Comparison of ENCODE assay signal across 14 cellular contexts in genomic region chr19:13016628-13017305, GRCh38. TPM values are rescaled to one million over a fixed set of nuclear protein-coding genes. Genes with fewer than 3 reads are reported as not detected.
DNase-seq lines count a peak whose midpoint lies in the region; ATAC-seq, FAIRE-seq and TF ChIP-seq lines count a peak whose summit lies in the region.
"Had no signal": no experiment of that assay in that cellular context is flagged by ENCODE, and none has a peak within 500 bp of the region (broad histone marks: within the 10 kb centered on the region; RNA-seq: fewer than 3 reads in every experiment).

No MANE protein-coding gene starts in this region.

- H3K9me1 ChIP-seq in K562 (ENCODE audit: control insufficient read depth, insufficient read depth, low read length) (no peaks in the 10 kb centered on the region), keratinocyte (ENCODE audit: control insufficient read depth, extremely low read depth, insufficient read depth, low read length) (no peaks in the 10 kb centered on the region)

- FAIRE-seq in K562 (lab: Jason Lieb, UNC), result no peak
- no peak for FAIRE-seq in keratinocyte (lab: Jason Lieb, UNC)
- FAIRE-seq: GM12891 had no signal

- H3K27ac ChIP-seq in K562 (ENCODE audit: extremely low read depth, low read depth, low read length), result peak overlapping the region; percentile 55; the same call in 2 of the 3 replicates
- H3K27ac ChIP-seq in keratinocyte (ENCODE audit: control insufficient read depth, insufficient read depth, low read length), result peak overlapping the region; percentile 95
- H3K27ac ChIP-seq in subcutaneous abdominal adipose tissue (ENCODE audit: low read depth, low read length), result peak overlapping the region; percentile 99

- 28% methylated on average over 19 of the region's 22 CpGs for WGBS in K562 (ENCODE audit: insufficient coverage, low coverage, missing lambda C conversion rate)

- peaks cover 16 to 51% (median 44%) of the 10 kb centered on the region in 5 donors for H3K27me3 Mint-ChIP-seq in naive thymus-derived CD8-positive, alpha-beta T cell
- peaks cover 52 to 61% of the 10 kb centered on the region in 2 donors for H3K27me3 Mint-ChIP-seq in natural killer cell (ENCODE audit: low read depth in 2 of 2)

- no peak overlapping the region for H3K4me3 Mint-ChIP-seq in naive thymus-derived CD8-positive, alpha-beta T cell
- no peak overlapping the region for H3K4me3 Mint-ChIP-seq in natural killer cell
- H3K4me3 Mint-ChIP-seq: mesothelial cell of epicardium had no signal

- no TSS peak for BruUV-seq in K562 (replicated peaks; lab: Mats Ljungman, UMichigan)

- peak; percentile 61 for ATAC-seq in K562
- ATAC-seq in HG03280 (IDR thresholded peaks at IDR 0.05; ENCODE audit: unreplicated experiment), result no peak
- ATAC-seq in naive thymus-derived CD8-positive, alpha-beta T cell, result no peak
- no peak for ATAC-seq in GM21619 (IDR thresholded peaks at IDR 0.05; ENCODE audit: unreplicated experiment)
- no peak for ATAC-seq in natural killer cell

- TF ChIP-seq CTCF in GM20000 (IDR thresholded peaks at IDR 0.05; ENCODE audit: extremely low read depth, missing control alignments) (no peak), K562 (IDR thresholded peaks at IDR 0.05 in 2 of 3, conservative IDR thresholded peaks at IDR 0.05 in 1 of 3; ENCODE audit: insufficient read depth in 2 of 3, low read depth in 1 of 3, low read length in 3 of 3) (no peak), keratinocyte (optimal IDR thresholded peaks at IDR 0.05 in 1 of 3, IDR thresholded peaks at IDR 0.05 in 1 of 3, conservative IDR thresholded peaks at IDR 0.05 in 1 of 3; ENCODE audit: extremely low read depth in 1 of 3, insufficient read depth in 2 of 3, low read length in 3 of 3) (no peak), natural killer cell (IDR thresholded peaks at IDR 0.05) (no peak)

- peak overlapping the region; percentile 56 for H3K4me2 ChIP-seq in K562 (ENCODE audit: insufficient read depth, low read length)
- peak overlapping the region; percentile 86 for H3K4me2 ChIP-seq in keratinocyte (ENCODE audit: control insufficient read depth, extremely low read depth, insufficient read depth, low read depth, low read length)

- H2AFZ ChIP-seq in K562 (ENCODE audit: low read depth, low read length), result peak overlapping the region; percentile 25; the same call in 1 of the 2 replicates
- H2AFZ ChIP-seq in keratinocyte (ENCODE audit: control insufficient read depth, low read length), result no peak overlapping the region

- no peak for TF ChIP-seq POLR2A in K562 (conservative IDR thresholded peaks at IDR 0.05)

- H3K4me3 ChIP-seq in K562, result no peak overlapping the region
- H3K4me3 ChIP-seq in keratinocyte (ENCODE audit: control insufficient read depth in 2 of 3, extremely low read depth in 1 of 3, insufficient read depth in 2 of 3, low read depth in 1 of 3, low read length in 3 of 3), result peak overlapping the region in 2 of 3 experiments; percentile 72 to 74
- peak overlapping the region; percentile 11 to 32 (median 22) for H3K4me3 ChIP-seq in subcutaneous abdominal adipose tissue (ENCODE audit: low read depth in 1 of 5, low read length in 5 of 5)

- DNase-seq in GM20000 (ENCODE audit: low spot score) (peak; percentile 13), K562 (ENCODE audit: extremely low read depth in 1 of 4, low spot score in 3 of 4) (peak; percentile 52 to 66 (median 56)), keratinocyte (ENCODE audit: low read depth, low spot score) (no peak), natural killer cell (no peak)
- no peak for DNase-seq in naive thymus-derived CD8-positive, alpha-beta T cell
- DNase-seq: NCI-H2029 treated with DMSO at 0.1 percent for 48 hours; stimulated activated CD4-positive, alpha-beta T cell treated with anti-CD3 and anti-CD28 coated beads, Interleukin-12 subunit alpha, Interleukin-12 subunit beta, amount 100 ng/mL, for 4 hours had no signal

- CTCF ChIA-PET in K562 (lab: Yijun Ruan, JAX; ENCODE audit: low intra/inter-chr PET ratio), result no interaction called here

- H3K4me1 ChIP-seq in K562 (replicated peaks in 1 of 2; ENCODE audit: control insufficient read depth in 2 of 2, insufficient read depth in 2 of 2, low read length in 2 of 2) (peaks cover 53 to 67% of the 10 kb centered on the region in 2 experiments), keratinocyte (ENCODE audit: control insufficient read depth, extremely low read depth, insufficient read depth, low read length) (peaks cover 87% of the 10 kb centered on the region), subcutaneous abdominal adipose tissue (ENCODE audit: control insufficient read depth in 5 of 5, insufficient read depth in 5 of 5, low read length in 5 of 5) (peaks cover 13 to 100% (median 95%) of the 10 kb centered on the region in 5 donors)

- peak overlapping the region; percentile 49 to 76; a peak in 3 of 4 replicates for H3K9ac ChIP-seq in K562 (ENCODE audit: insufficient read depth in 1 of 2, low read depth in 2 of 2, low read length in 2 of 2)
- H3K9ac ChIP-seq in keratinocyte (ENCODE audit: control insufficient read depth, extremely low read depth, insufficient read depth, low read length), result peak overlapping the region; percentile 78
- H3K9ac ChIP-seq in subcutaneous abdominal adipose tissue (ENCODE audit: low read length in 5 of 5), result peak overlapping the region in 3 of 5 donors; percentile 39 to 52 (median 51)

- H3K4me1 Mint-ChIP-seq in naive thymus-derived CD8-positive, alpha-beta T cell, result peaks cover 13 to 36% (median 27%) of the 10 kb centered on the region in 4 donors
- peaks cover 18 to 25% of the 10 kb centered on the region in 2 donors for H3K4me1 Mint-ChIP-seq in natural killer cell

- H3K79me2 ChIP-seq in K562 (ENCODE audit: control insufficient read depth, insufficient read depth, low read length), result peaks cover 86% of the 10 kb centered on the region
- peaks cover 88% of the 10 kb centered on the region for H3K79me2 ChIP-seq in keratinocyte (ENCODE audit: control insufficient read depth, insufficient read depth, low read length)

- H3K9me3 ChIP-seq in K562 (replicated peaks; ENCODE audit: control insufficient read depth, insufficient read depth, low read depth, low read length), result no peaks in the 10 kb centered on the region
- no peaks in the 10 kb centered on the region for H3K9me3 ChIP-seq in keratinocyte (ENCODE audit: control insufficient read depth, low read depth, low read length)
- H3K9me3 ChIP-seq in subcutaneous abdominal adipose tissue (ENCODE audit: control insufficient read depth in 5 of 5, low read length in 5 of 5), result no peaks in the 10 kb centered on the region

- dilution Hi-C loops in keratinocyte (cut with MboI; ENCODE audit: extremely low pct_ligation_motif_present, low sequenced_read_pairs), result no loop called here

- intact Hi-C loops in K562 (cut with micrococcal nuclease), result no loop called here
- intact Hi-C loops in natural killer cell (cut with micrococcal nuclease), result no loop called here

- in situ Hi-C loops in K562 (cut with MboI), result no loop called here

- no peak for TF ChIP-seq RAD21 in K562 (CRISPR knock-in tag; conservative IDR thresholded peaks at IDR 0.05 in 1 of 2, IDR thresholded peaks at IDR 0.05 in 1 of 2)

- H4K20me1 ChIP-seq in K562 (replicated peaks; ENCODE audit: control insufficient read depth, insufficient read depth, low read length), result no peaks in the 10 kb centered on the region
- no peaks in the 10 kb centered on the region for H4K20me1 ChIP-seq in keratinocyte (ENCODE audit: control insufficient read depth, extremely low read depth, insufficient read depth, low read length)

- POLR2A ChIA-PET in K562 (lab: Yijun Ruan, JAX), result interaction anchor here (0.6 to 0.7 kb wide), 2 partner anchors 9 to 39 kb away, joined by 3 to 4 read pairs; no protein-coding TSS in a partner anchor
- POLR2A ChIA-PET in naive thymus-derived CD8-positive, alpha-beta T cell (lab: Charles Lee), result no interaction called here

- no peak for TF ChIP-seq EP300 in K562 (IDR thresholded peaks at IDR 0.05; ENCODE audit: low read length)

- peaks cover 0 to 2% (median 0%) of the 10 kb centered on the region in 3 donors for H3K36me3 Mint-ChIP-seq in naive thymus-derived CD8-positive, alpha-beta T cell
- no peaks in the 10 kb centered on the region for H3K36me3 Mint-ChIP-seq in natural killer cell

- no peak overlapping the region for H3K27ac Mint-ChIP-seq in naive thymus-derived CD8-positive, alpha-beta T cell
- no peak overlapping the region for H3K27ac Mint-ChIP-seq in natural killer cell
- H3K27ac Mint-ChIP-seq: mesothelial cell of epicardium had no signal

- H3K36me3 ChIP-seq in K562 (ENCODE audit: control insufficient read depth, insufficient read depth, low read length), result no peaks in the 10 kb centered on the region
- no peaks in the 10 kb centered on the region for H3K36me3 ChIP-seq in keratinocyte (ENCODE audit: control insufficient read depth in 2 of 2, extremely low read depth in 1 of 2, insufficient read depth in 2 of 2, low read length in 2 of 2)
- H3K36me3 ChIP-seq in subcutaneous abdominal adipose tissue (ENCODE audit: control insufficient read depth in 5 of 5, insufficient read depth in 5 of 5, low read length in 5 of 5), result no peaks in the 10 kb centered on the region

- H3K9me3 Mint-ChIP-seq in naive thymus-derived CD8-positive, alpha-beta T cell, result no peaks in the 10 kb centered on the region
- no peaks in the 10 kb centered on the region for H3K9me3 Mint-ChIP-seq in natural killer cell
- H3K9me3 Mint-ChIP-seq: mesothelial cell of epicardium had no signal

- no peaks in the 10 kb centered on the region for H3K27me3 ChIP-seq in K562 (ENCODE audit: control insufficient read depth in 2 of 2, insufficient read depth in 2 of 2, low read length in 2 of 2)
- H3K27me3 ChIP-seq in keratinocyte (ENCODE audit: control insufficient read depth, extremely low read depth, insufficient read depth, low read length), result peaks cover 4% of the 10 kb centered on the region
- no peaks in the 10 kb centered on the region for H3K27me3 ChIP-seq in subcutaneous abdominal adipose tissue (ENCODE audit: control insufficient read depth in 5 of 5, insufficient read depth in 4 of 5, low read length in 5 of 5)

RNA-seq across cellular contexts. Expression of gene NFIX, which starts 21.5 kb away (rescaled TPM):
- total RNA-seq in K562 (2011; cell fraction: chromatin; rRNA removed; ENCODE audit: low replicate concordance), result 18.3 and 47.5 TPM in 2 replicates
- 13.6 and 14.8 TPM in 2 replicates for total RNA-seq in K562 (2011; cell fraction: nucleolus; rRNA removed)
- 10.4 and 11.4 TPM in 2 replicates for total RNA-seq in K562 (2011; cell fraction: nucleoplasm; rRNA removed)
- total RNA-seq in K562 (2014; rRNA removed) (5.4 and 7.7 TPM in 2 replicates), K562 (2014; rRNA removed; fragmentation: Illumina TruSeq; extraction: Trizol) (2.3 and 6.4 TPM in 2 replicates), K562 (2015; rRNA removed; fragmentation: Illumina TruSeq; extraction: Trizol) (3.1 and 3.8 TPM in 2 replicates), K562 (2021) (23.1 and 26.8 TPM in 2 replicates), natural killer cell (1 to 10 TPM in 2 of 3 donors, under 1 TPM in 1; 0.61 to 2.1 (median 1.3) TPM)
- polyA plus RNA-seq in K562 (2011; rRNA removed) (2.9 and 5.6 TPM in 2 replicates), K562 (2014; fragmentation: Illumina TruSeq; extraction: Trizol) (7.7 and 9.2 TPM in 2 replicates), K562 (2014; fragmentation: Nextera tagmentation; extraction: Ambion mirVana) (under 1 TPM; 0.28 to 0.34 TPM), K562 (2014; rRNA removed) (6.8 and 7.2 TPM in 2 replicates), keratinocyte (3.1 to 21.4 TPM (median 5.2 TPM) in 3 replicates)
- polyA plus RNA-seq in K562 (2011; cell fraction: cytosol; rRNA removed), result 3.2 and 3.6 TPM in 2 replicates
- 10.1 and 10.4 TPM in 2 replicates for polyA plus RNA-seq in K562 (2011; cell fraction: nucleus; rRNA removed)
- polyA plus RNA-seq in K562 (2012), result 8.7 and 9.6 TPM in 2 replicates
- 2.8 and 3.1 TPM in 2 replicates for polyA minus RNA-seq in K562 (2011; rRNA and poly(A)+ RNA removed)
- 7.3 and 7.8 TPM in 2 replicates for polyA minus RNA-seq in K562 (2011; cell fraction: cytosol; rRNA and poly(A)+ RNA removed)
- 5.7 and 7.9 TPM in 2 replicates for polyA minus RNA-seq in K562 (2011; cell fraction: nucleus; rRNA and poly(A)+ RNA removed)
- 13.1 TPM for polyA plus RNA-seq in keratinocyte (2011; ENCODE audit: low read depth)
- 8.8 and 19.1 TPM in 2 replicates for polyA plus RNA-seq in keratinocyte (2011; cell fraction: cytosol; rRNA removed)
- polyA plus RNA-seq in keratinocyte (2011; cell fraction: nucleus; rRNA removed), result 16.8 and 22.7 TPM in 2 replicates
- polyA plus RNA-seq in keratinocyte (2012; ENCODE audit: low replicate concordance), result 11.9 and 50.9 TPM in 2 replicates
- 8.7 to 101 TPM (median 9.2 TPM) in 3 replicates for polyA minus RNA-seq in keratinocyte
- 22.1 TPM for polyA minus RNA-seq in keratinocyte (2011; cell fraction: cytosol; rRNA and poly(A)+ RNA removed)
- polyA minus RNA-seq in keratinocyte (2011; cell fraction: nucleus; rRNA and poly(A)+ RNA removed), result 9.8 and 16.2 TPM in 2 replicates
- total RNA-seq in naive thymus-derived CD8-positive, alpha-beta T cell, result 1 to 10 TPM; 4.9 to 8.6 TPM
- 1 to 10 TPM in 1 of 3 donors, under 1 TPM in 1, not detected in 1; 0.68 to 1.5 TPM for polyA plus RNA-seq in naive thymus-derived CD8-positive, alpha-beta T cell

RNA-seq across cellular contexts. Expression of gene DAND5, which starts 47.4 kb away (rescaled TPM):
- total RNA-seq in K562 (2011; cell fraction: chromatin; rRNA removed; ENCODE audit: low replicate concordance), result 2.2 and 4.9 TPM in 2 replicates
- 2.3 and 2.4 TPM in 2 replicates for total RNA-seq in K562 (2011; cell fraction: nucleolus; rRNA removed)
- total RNA-seq in K562 (2011; cell fraction: nucleoplasm; rRNA removed), result 2.3 and 3.3 TPM in 2 replicates
- total RNA-seq in K562 (2014; rRNA removed), result 0.27 and 0.82 TPM in 2 replicates
- 0.38 and 0.40 TPM in 2 replicates for total RNA-seq in K562 (2014; rRNA removed; fragmentation: Illumina TruSeq; extraction: Trizol)
- total RNA-seq in K562 (2015; rRNA removed; fragmentation: Illumina TruSeq; extraction: Trizol), result 0.22 and 0.23 TPM in 2 replicates
- 0.74 and 0.78 TPM in 2 replicates for total RNA-seq in K562 (2021)
- 0.60 and 0.89 TPM in 2 replicates for polyA plus RNA-seq in K562 (2011; rRNA removed)
- 0.71 and 0.72 TPM in 2 replicates for polyA plus RNA-seq in K562 (2011; cell fraction: cytosol; rRNA removed)
- polyA plus RNA-seq in K562 (2011; cell fraction: nucleus; rRNA removed), result 1.9 and 3.0 TPM in 2 replicates
- polyA plus RNA-seq in K562 (2012), result 0.43 and 0.97 TPM in 2 replicates
- 0.71 and 0.83 TPM in 2 replicates for polyA plus RNA-seq in K562 (2014; fragmentation: Illumina TruSeq; extraction: Trizol)
- under 1 TPM; 0.42 to 0.63 TPM for polyA plus RNA-seq in K562 (2014; fragmentation: Nextera tagmentation; extraction: Ambion mirVana)
- 0.50 and 0.66 TPM in 2 replicates for polyA plus RNA-seq in K562 (2014; rRNA removed)
- 0.18 and 0.28 TPM in 2 replicates for polyA minus RNA-seq in K562 (2011; rRNA and poly(A)+ RNA removed)
- 0.48 TPM in 1 of 2 replicates, not detected in the other for polyA minus RNA-seq in K562 (2011; cell fraction: cytosol; rRNA and poly(A)+ RNA removed)
- polyA minus RNA-seq in K562 (2011; cell fraction: nucleus; rRNA and poly(A)+ RNA removed), result 0.33 TPM in 1 of 2 replicates, not detected in the other
- polyA plus RNA-seq in keratinocyte, result 0.09 TPM in 1 of 3 replicates, not detected in the others
- polyA plus RNA-seq in keratinocyte (2011; ENCODE audit: low read depth), result not detected
- not detected in 2 replicates for polyA plus RNA-seq in keratinocyte (2011; cell fraction: cytosol; rRNA removed)
- 0.06 and 0.08 TPM in 2 replicates for polyA plus RNA-seq in keratinocyte (2011; cell fraction: nucleus; rRNA removed)
- 0.06 TPM in 1 of 2 replicates, not detected in the other for polyA plus RNA-seq in keratinocyte (2012; ENCODE audit: low replicate concordance)
- polyA minus RNA-seq in keratinocyte, result not detected in 3 replicates
- not detected for polyA minus RNA-seq in keratinocyte (2011; cell fraction: cytosol; rRNA and poly(A)+ RNA removed)
- polyA minus RNA-seq in keratinocyte (2011; cell fraction: nucleus; rRNA and poly(A)+ RNA removed), result not detected in 2 replicates
- not detected for total RNA-seq in naive thymus-derived CD8-positive, alpha-beta T cell
- polyA plus RNA-seq in naive thymus-derived CD8-positive, alpha-beta T cell, result not detected
- total RNA-seq in natural killer cell, result not detected
- total RNA-seq: glomerular endothelial cell; mesothelial cell of epicardium; T-helper 2 cell treated with Interferon-gamma antibody and Interleukin-4, amounts not matched to agents 100 ng/mL and 5 ng/mL, for 36 hours had no signal

RNA-seq across cellular contexts. Expression of gene GADD45GIP1, which starts 59.7 kb away (rescaled TPM):
- 2.1 and 5.5 TPM in 2 replicates for total RNA-seq in K562 (2011; cell fraction: chromatin; rRNA removed; ENCODE audit: low replicate concordance)
- total RNA-seq in K562 (2011; cell fraction: nucleolus; rRNA removed), result 10.1 and 11.0 TPM in 2 replicates
- 7.2 TPM in 2 replicates for total RNA-seq in K562 (2011; cell fraction: nucleoplasm; rRNA removed)
- total RNA-seq in K562 (2014; rRNA removed), result 143 and 161 TPM in 2 replicates
- 9.1 and 12.9 TPM in 2 replicates for total RNA-seq in K562 (2014; rRNA removed; fragmentation: Illumina TruSeq; extraction: Trizol)
- 39.5 and 40.1 TPM in 2 replicates for total RNA-seq in K562 (2015; rRNA removed; fragmentation: Illumina TruSeq; extraction: Trizol)
- total RNA-seq in K562 (2021), result 47.3 and 48.8 TPM in 2 replicates
- polyA plus RNA-seq in K562 (2011; rRNA removed), result 29.2 and 30.4 TPM in 2 replicates
- 29.3 and 72.0 TPM in 2 replicates for polyA plus RNA-seq in K562 (2011; cell fraction: cytosol; rRNA removed)
- polyA plus RNA-seq in K562 (2011; cell fraction: nucleus; rRNA removed), result 15.3 and 17.2 TPM in 2 replicates
- polyA plus RNA-seq in K562 (2012), result 35.2 and 43.7 TPM in 2 replicates
- polyA plus RNA-seq in K562 (2014; fragmentation: Illumina TruSeq; extraction: Trizol), result 11.5 and 20.3 TPM in 2 replicates
- 1 to 10 TPM; 5.1 to 6.8 TPM for polyA plus RNA-seq in K562 (2014; fragmentation: Nextera tagmentation; extraction: Ambion mirVana)
- 114 and 122 TPM in 2 replicates for polyA plus RNA-seq in K562 (2014; rRNA removed)
- polyA minus RNA-seq in K562 (2011; rRNA and poly(A)+ RNA removed), result 4.2 and 6.1 TPM in 2 replicates
- polyA minus RNA-seq in K562 (2011; cell fraction: cytosol; rRNA and poly(A)+ RNA removed), result 9.9 and 13.6 TPM in 2 replicates
- polyA minus RNA-seq in K562 (2011; cell fraction: nucleus; rRNA and poly(A)+ RNA removed), result 4.6 and 5.3 TPM in 2 replicates
- 27.8 to 38.4 TPM (median 35.5 TPM) in 3 replicates for polyA plus RNA-seq in keratinocyte
- polyA plus RNA-seq in keratinocyte (2011; ENCODE audit: low read depth), result 22.7 TPM
- polyA plus RNA-seq in keratinocyte (2011; cell fraction: cytosol; rRNA removed), result 10.8 and 29.0 TPM in 2 replicates
- 9.8 and 10.6 TPM in 2 replicates for polyA plus RNA-seq in keratinocyte (2011; cell fraction: nucleus; rRNA removed)
- polyA plus RNA-seq in keratinocyte (2012; ENCODE audit: low replicate concordance), result 18.1 and 56.9 TPM in 2 replicates
- polyA minus RNA-seq in keratinocyte, result 4.4 to 9.0 TPM (median 4.6 TPM) in 3 replicates
- 43.2 TPM for polyA minus RNA-seq in keratinocyte (2011; cell fraction: cytosol; rRNA and poly(A)+ RNA removed)
- polyA minus RNA-seq in keratinocyte (2011; cell fraction: nucleus; rRNA and poly(A)+ RNA removed), result 2.9 and 3.7 TPM in 2 replicates
- total RNA-seq in naive thymus-derived CD8-positive, alpha-beta T cell, result 10 to 100 TPM; 17.3 to 17.8 TPM
- 10 to 100 TPM; 59.4 to 65.1 (median 64.7) TPM for polyA plus RNA-seq in naive thymus-derived CD8-positive, alpha-beta T cell
- total RNA-seq in natural killer cell, result 1 to 10 TPM; 5.3 to 7.1 (median 5.7) TPM

Comparison
In these comparisons a context has a peak if more than half of its experiments do, and no peak if none do; other contexts are left out.
1. DNase-seq: peak in GM20000 (single experiment) and K562 (4 of 4); none in keratinocyte (single experiment), naive thymus-derived CD8-positive, alpha-beta T cell (0 of 10) and natural killer cell (single experiment).
2. Peak in every context shown above with its lines, with median percentiles within 50 percentile points of each other: H3K27ac ChIP-seq and H3K9ac ChIP-seq.